ENCODE assay signal across 1 cellular context in genomic region chr22:26559961-26560575, GRCh38.
TF ChIP-seq lines count a peak whose summit lies in the region.

No MANE protein-coding gene starts in this region.

TF ChIP-seq in GM23338, 12 proteins besides CTCF, POLR2A, EP300 and RAD21 (continued from another document):
- TF ChIP-seq ZNF462 (CRISPR knock-in tag; IDR thresholded peaks at IDR 0.05) (no peak), EZH2phosphoT487 (IDR thresholded peaks at IDR 0.05; ENCODE audit: unreplicated experiment) (no peak), CREB1 (CRISPR knock-in tag; IDR thresholded peaks at IDR 0.05; ENCODE audit: low read depth) (no peak), REST (IDR thresholded peaks at IDR 0.05; ENCODE audit: unreplicated experiment) (no peak), EZH2 (IDR thresholded peaks at IDR 0.05; ENCODE audit: low read depth, unreplicated experiment) (no peak), ZNF331 (CRISPR knock-in tag; IDR thresholded peaks at IDR 0.05; ENCODE audit: low read depth) (no peak), POLR2AphosphoS5 (IDR thresholded peaks at IDR 0.05; ENCODE audit: low read depth) (no peak)
TF ChIP-seq in GM23338: peak in this region for 0.
